16 cellular contexts compared by ENCODE assay signal in genomic region chr3:69304396-69304795, GRCh38.
DNase-seq lines count a peak whose midpoint lies in the region; ATAC-seq, FAIRE-seq and TF ChIP-seq lines count a peak whose summit lies in the region.
"Had no signal": no experiment of that assay in that cellular context is flagged by ENCODE, and none has a peak within 500 bp of the region (broad histone marks: within the 10 kb centered on the region; RNA-seq: fewer than 3 reads in every experiment).

No MANE protein-coding gene starts in this region.

- peaks cover 8% of the 10 kb centered on the region for H3K27me3 Mint-ChIP-seq in activated T-cell treated with anti-CD3 and anti-CD28 coated beads, Interleukin-2, amount 50 U/mL, for 72 hours (ENCODE audit: low read depth)
- H3K27me3 Mint-ChIP-seq in activated T-helper 17 cell treated with anti-CD3 and anti-CD28 coated beads, Interleukin-2, amount 50 U/mL, for 72 hours: peaks cover 3% of the 10 kb centered on the region
- H3K27me3 Mint-ChIP-seq: CD4-positive, CD25-positive, alpha-beta regulatory T cell had no signal

- no peak for DNase-seq in activated T-cell treated with anti-CD3 and anti-CD28 coated beads, Interleukin-2, amount 50 U/mL, for 72 hours
- no peak for DNase-seq in activated T-cell treated with anti-CD3 and anti-CD28 coated beads, Interleukin-2, amount 50 U/mL, for 48 hours
- DNase-seq in keratinocyte (ENCODE audit: low read depth, low spot score) (no peak), HPDE6-E6E7 (ENCODE audit: extremely low spot score) (no peak), dedifferentiated amniotic fluid mesenchymal stem cell (ENCODE audit: extremely low spot score) (no peak)
- DNase-seq in stimulated activated effector memory CD8-positive, alpha-beta T cell treated with anti-CD3 and anti-CD28 coated beads, Interleukin-12 subunit alpha, Interleukin-12 subunit beta, amount 100 ng/mL, for 72 hours (ENCODE audit: low spot score in 2 of 2): no peak
- DNase-seq in activated naive CD4-positive, alpha-beta T cell (lab: John Stamatoyannopoulos, UW): no peak
- DNase-seq: 8988T, Calu3, DMS 273 treated with DMSO at 0.1 percent for 48 hours, GOT3 had no signal

- H3K27ac Mint-ChIP-seq in activated T-cell treated with anti-CD3 and anti-CD28 coated beads, Interleukin-2, amount 50 U/mL, for 72 hours: peak overlapping the region; percentile 29
- H3K27ac Mint-ChIP-seq in activated T-helper 17 cell treated with anti-CD3 and anti-CD28 coated beads, Interleukin-2, amount 50 U/mL, for 72 hours: peak overlapping the region; percentile 87
- H3K27ac Mint-ChIP-seq in stimulated activated effector memory CD8-positive, alpha-beta T cell treated with anti-CD3 and anti-CD28 coated beads, Interleukin-12 subunit alpha, Interleukin-12 subunit beta, amount 100 ng/mL, for 72 hours: peak overlapping the region; percentile 80
- H3K27ac Mint-ChIP-seq: CD4-positive, CD25-positive, alpha-beta regulatory T cell had no signal

- H3K4me3 Mint-ChIP-seq in activated T-cell treated with anti-CD3 and anti-CD28 coated beads, Interleukin-2, amount 50 U/mL, for 72 hours: no peak overlapping the region
- no peak overlapping the region for H3K4me3 Mint-ChIP-seq in activated T-helper 17 cell treated with anti-CD3 and anti-CD28 coated beads, Interleukin-2, amount 50 U/mL, for 72 hours
- H3K4me3 Mint-ChIP-seq in stimulated activated effector memory CD8-positive, alpha-beta T cell treated with anti-CD3 and anti-CD28 coated beads, Interleukin-12 subunit alpha, Interleukin-12 subunit beta, amount 100 ng/mL, for 72 hours: no peak overlapping the region
- H3K4me3 Mint-ChIP-seq: CD4-positive, CD25-positive, alpha-beta regulatory T cell had no signal

- no peaks in the 10 kb centered on the region for H4K20me1 ChIP-seq in keratinocyte (ENCODE audit: control insufficient read depth, extremely low read depth, insufficient read depth, low read length)

- no peaks in the 10 kb centered on the region for H3K9me3 ChIP-seq in keratinocyte (ENCODE audit: control insufficient read depth, low read depth, low read length)
- H3K9me3 ChIP-seq: HAP-1 had no signal

- H3K9ac ChIP-seq in keratinocyte (ENCODE audit: control insufficient read depth, extremely low read depth, insufficient read depth, low read length): peak overlapping the region; percentile 13
- H3K9ac ChIP-seq: BLaER1 treated with 17β-estradiol and CSF1 and Interleukin-3, amounts not matched to agents 10 nM and 100 nM had no signal

- peaks cover 35% of the 10 kb centered on the region for H3K4me1 Mint-ChIP-seq in activated T-cell treated with anti-CD3 and anti-CD28 coated beads, Interleukin-2, amount 50 U/mL, for 72 hours (ENCODE audit: low read depth)
- H3K4me1 Mint-ChIP-seq in activated T-helper 17 cell treated with anti-CD3 and anti-CD28 coated beads, Interleukin-2, amount 50 U/mL, for 72 hours: peaks cover 12% of the 10 kb centered on the region
- H3K4me1 Mint-ChIP-seq in stimulated activated effector memory CD8-positive, alpha-beta T cell treated with anti-CD3 and anti-CD28 coated beads, Interleukin-12 subunit alpha, Interleukin-12 subunit beta, amount 100 ng/mL, for 72 hours: peaks cover 30% of the 10 kb centered on the region

- ATAC-seq in activated T-cell treated with anti-CD3 and anti-CD28 coated beads, Interleukin-2, amount 50 U/mL, for 72 hours (replicated peaks in 1 of 2): no peak
- no peak for ATAC-seq in activated T-helper 17 cell treated with anti-CD3 and anti-CD28 coated beads, Interleukin-2, amount 50 U/mL, for 72 hours (replicated peaks)
- ATAC-seq in stimulated activated effector memory CD8-positive, alpha-beta T cell treated with anti-CD3 and anti-CD28 coated beads, Interleukin-12 subunit alpha, Interleukin-12 subunit beta, amount 100 ng/mL, for 72 hours: no peak

- peaks cover 11 to 19% of the 10 kb centered on the region in 2 experiments for H3K36me3 ChIP-seq in keratinocyte (ENCODE audit: control insufficient read depth in 2 of 2, extremely low read depth in 1 of 2, insufficient read depth in 2 of 2, low read length in 2 of 2)
- H3K36me3 ChIP-seq: HAP-1 had no signal

- H3K9me3 Mint-ChIP-seq in activated T-cell treated with anti-CD3 and anti-CD28 coated beads, Interleukin-2, amount 50 U/mL, for 72 hours: no peaks in the 10 kb centered on the region
- no peaks in the 10 kb centered on the region for H3K9me3 Mint-ChIP-seq in activated T-helper 17 cell treated with anti-CD3 and anti-CD28 coated beads, Interleukin-2, amount 50 U/mL, for 72 hours
- no peaks in the 10 kb centered on the region for H3K9me3 Mint-ChIP-seq in stimulated activated effector memory CD8-positive, alpha-beta T cell treated with anti-CD3 and anti-CD28 coated beads, Interleukin-12 subunit alpha, Interleukin-12 subunit beta, amount 100 ng/mL, for 72 hours
- H3K9me3 Mint-ChIP-seq: CD4-positive, CD25-positive, alpha-beta regulatory T cell had no signal

- peaks cover 12% of the 10 kb centered on the region for H3K4me1 ChIP-seq in keratinocyte (ENCODE audit: control insufficient read depth, extremely low read depth, insufficient read depth, low read length)
- H3K4me1 ChIP-seq: HAP-1 had no signal

- H3K4me2 ChIP-seq in keratinocyte (ENCODE audit: control insufficient read depth, extremely low read depth, insufficient read depth, low read depth, low read length): no peak overlapping the region
- H3K4me2 ChIP-seq: BLaER1 treated with 17β-estradiol and CSF1 and Interleukin-3, amounts not matched to agents 10 nM and 100 nM had no signal

- dilution Hi-C loops in keratinocyte (cut with MboI; ENCODE audit: extremely low pct_ligation_motif_present, low sequenced_read_pairs): no loop called here

- H3K4me3 ChIP-seq in keratinocyte (ENCODE audit: control insufficient read depth in 2 of 3, extremely low read depth in 1 of 3, insufficient read depth in 2 of 3, low read depth in 1 of 3, low read length in 3 of 3): no peak overlapping the region
- H3K4me3 ChIP-seq: BLaER1 treated with 17β-estradiol and CSF1 and Interleukin-3, amounts not matched to agents 10 nM and 100 nM; GM12878; HAP-1 had no signal

- H3K27me3 ChIP-seq in keratinocyte (ENCODE audit: control insufficient read depth, extremely low read depth, insufficient read depth, low read length): no peaks in the 10 kb centered on the region
- H3K27me3 ChIP-seq: BLaER1 treated with 17β-estradiol and CSF1 and Interleukin-3, amounts not matched to agents 10 nM and 100 nM had no signal

- H3K36me3 Mint-ChIP-seq in activated T-cell treated with anti-CD3 and anti-CD28 coated beads, Interleukin-2, amount 50 U/mL, for 72 hours (ENCODE audit: insufficient read depth in 2 of 2): no peaks in the 10 kb centered on the region
- H3K36me3 Mint-ChIP-seq in activated T-helper 17 cell treated with anti-CD3 and anti-CD28 coated beads, Interleukin-2, amount 50 U/mL, for 72 hours (ENCODE audit: low read depth): no peaks in the 10 kb centered on the region
- no peaks in the 10 kb centered on the region for H3K36me3 Mint-ChIP-seq in stimulated activated effector memory CD8-positive, alpha-beta T cell treated with anti-CD3 and anti-CD28 coated beads, Interleukin-12 subunit alpha, Interleukin-12 subunit beta, amount 100 ng/mL, for 72 hours
- H3K36me3 Mint-ChIP-seq: CD4-positive, CD25-positive, alpha-beta regulatory T cell had no signal

- H3K79me2 ChIP-seq in keratinocyte (ENCODE audit: control insufficient read depth, insufficient read depth, low read length): peaks cover 2% of the 10 kb centered on the region

- no peak for TF ChIP-seq CTCF in keratinocyte (optimal IDR thresholded peaks at IDR 0.05 in 1 of 3, IDR thresholded peaks at IDR 0.05 in 1 of 3, conservative IDR thresholded peaks at IDR 0.05 in 1 of 3; ENCODE audit: extremely low read depth in 1 of 3, insufficient read depth in 2 of 3, low read length in 3 of 3)

- H3K9me1 ChIP-seq in keratinocyte (ENCODE audit: control insufficient read depth, extremely low read depth, insufficient read depth, low read length): no peaks in the 10 kb centered on the region

- no peak for FAIRE-seq in keratinocyte (lab: Jason Lieb, UNC)
- FAIRE-seq: GM12878 had no signal

- H2AFZ ChIP-seq in keratinocyte (ENCODE audit: control insufficient read depth, low read length): no peak overlapping the region

- peak overlapping the region; percentile 60 for H3K27ac ChIP-seq in keratinocyte (ENCODE audit: control insufficient read depth, insufficient read depth, low read length)
- H3K27ac ChIP-seq: BLaER1 treated with 17β-estradiol and CSF1 and Interleukin-3, amounts not matched to agents 10 nM and 100 nM had no signal

Comparison
In these comparisons a context has a peak if more than half of its experiments do, and no peak if none do; other contexts are left out.
1. H3K27ac Mint-ChIP-seq: peak in every context shown above with its lines; median percentile 87 in activated T-helper 17 cell treated with anti-CD3 and anti-CD28 coated beads, Interleukin-2, amount 50 U/mL, for 72 hours; 80 in stimulated activated effector memory CD8-positive, alpha-beta T cell treated with anti-CD3 and anti-CD28 coated beads, Interleukin-12 subunit alpha, Interleukin-12 subunit beta, amount 100 ng/mL, for 72 hours; 29 in activated T-cell treated with anti-CD3 and anti-CD28 coated beads, Interleukin-2, amount 50 U/mL, for 72 hours.